Comparison of ENCODE assay signal across 11 cellular contexts in the genomic region with DNA sequence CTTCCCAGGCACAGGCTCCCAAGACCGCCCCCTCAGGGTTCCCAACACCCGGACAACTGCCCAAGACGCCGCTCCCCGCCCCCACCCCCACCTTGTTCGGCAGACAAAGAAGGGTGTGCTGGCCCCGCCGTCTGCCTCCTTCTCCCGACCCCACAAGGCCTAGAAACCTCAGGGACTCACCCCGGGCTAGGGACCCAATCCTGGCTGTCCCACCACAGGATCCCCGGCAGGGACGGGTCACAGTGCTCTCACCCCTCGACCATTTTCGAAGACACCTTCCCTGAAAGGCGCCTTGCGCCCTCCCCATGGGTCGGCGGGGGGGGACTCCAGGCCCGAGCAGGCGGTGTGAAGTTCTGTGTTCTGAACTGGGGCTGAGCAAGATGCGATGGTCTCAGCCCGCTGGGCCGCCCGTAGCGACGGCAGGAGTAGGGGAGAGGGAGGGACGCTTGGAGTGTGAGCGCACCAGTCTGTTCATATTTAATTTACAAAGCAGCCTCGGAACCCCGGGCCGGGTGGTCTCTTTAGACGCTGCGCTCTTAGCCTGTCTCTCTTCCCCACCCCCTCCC. TPM values are rescaled to one million over a fixed set of nuclear protein-coding genes. Genes with fewer than 3 reads are reported as not detected.
DNase-seq lines count a peak whose midpoint lies in the region; ATAC-seq and TF ChIP-seq lines count a peak whose summit lies in the region.
"Had no signal": no experiment of that assay in that cellular context is flagged by ENCODE, and none has a peak within 500 bp of the region (broad histone marks: within the 10 kb centered on the region; RNA-seq: fewer than 3 reads in every experiment).

No MANE protein-coding gene starts in this region.

- peak overlapping the region in 2 of 3 donors; percentile 43 to 71 for H3K9ac ChIP-seq in skeletal muscle tissue (ENCODE audit: low read depth in 1 of 3, low read length in 3 of 3)

- 14% methylated on average over 30 of the region's 33 CpGs for WGBS in esophagus muscularis mucosa

- TF ChIP-seq EP300 in esophagus muscularis mucosa (IDR thresholded peaks at IDR 0.05), result no peak

- H3K4me3 ChIP-seq in esophagus muscularis mucosa (peak overlapping the region; percentile 49 to 64 (median 51)), skeletal muscle tissue (ENCODE audit: low read length in 3 of 3) (peak overlapping the region in 2 of 3 donors; percentile 43 to 64)

- DNase-seq in NCI-H2171 treated with DMSO at 0.1 percent for 48 hours (lab: John Stamatoyannopoulos, UW), result peak; percentile 33
- no peak for DNase-seq in NCI-H2171 (lab: John Stamatoyannopoulos, UW)
- peak; percentile 46 for DNase-seq in NCI-H2227 (lab: John Stamatoyannopoulos, UW; ENCODE audit: unreplicated experiment)
- no peak for DNase-seq in esophagus muscularis mucosa (ENCODE audit: extremely low spot score)
- no peak for DNase-seq in amygdala (lab: John Stamatoyannopoulos, UW)
- DNase-seq in GM10266 (ENCODE audit: extremely low spot score), result no peak
- DNase-seq: NCI-H345; stimulated activated CD4-positive, alpha-beta T cell treated with anti-CD3 and anti-CD28 coated beads, Interleukin-1b, Interleukin-23, amount 100 ng/mL, for 48 hours had no signal

- peaks cover 0 to 98% (median 63%) of the 10 kb centered on the region in 4 donors for H3K27me3 ChIP-seq in esophagus muscularis mucosa
- H3K27me3 ChIP-seq in skeletal muscle tissue (ENCODE audit: control insufficient read depth in 3 of 3, insufficient read depth in 3 of 3, low read length in 3 of 3), result peaks cover 71 to 81% (median 78%) of the 10 kb centered on the region in 3 donors

- TF ChIP-seq CTCF in esophagus muscularis mucosa (IDR thresholded peaks at IDR 0.05) (no peak), GM10266 (IDR thresholded peaks at IDR 0.05; ENCODE audit: control insufficient read depth, insufficient read depth, low read depth, missing control alignments) (no peak)

- intact Hi-C loops in esophagus muscularis mucosa (cut with DNase I), result loop anchor here (5.0 to 10.0 kb wide), 2 partner anchors 77 to 176 kb away; no protein-coding TSS in a partner anchor

- H3K4me1 ChIP-seq in esophagus muscularis mucosa (peaks cover 40 to 59% (median 50%) of the 10 kb centered on the region in 4 donors), skeletal muscle tissue (ENCODE audit: control insufficient read depth in 3 of 3, insufficient read depth in 3 of 3, low read length in 3 of 3) (peaks cover 18 to 36% (median 32%) of the 10 kb centered on the region in 3 donors)

- H3K36me3 ChIP-seq in esophagus muscularis mucosa (no peaks in the 10 kb centered on the region), skeletal muscle tissue (ENCODE audit: control insufficient read depth in 3 of 3, insufficient read depth in 3 of 3, low read length in 3 of 3) (no peaks in the 10 kb centered on the region)

- peak overlapping the region in 3 of 4 donors; percentile 44 to 66 (median 48) for H3K27ac ChIP-seq in esophagus muscularis mucosa (replicated peaks in 1 of 4)
- H3K27ac ChIP-seq in skeletal muscle tissue (ENCODE audit: low read depth, low read length), result no peak overlapping the region

- H3K9me3 ChIP-seq in esophagus muscularis mucosa, result no peaks in the 10 kb centered on the region
- H3K9me3 ChIP-seq in skeletal muscle tissue (ENCODE audit: control insufficient read depth in 3 of 3, low read length in 3 of 3), result no peaks in the 10 kb centered on the region

- TF ChIP-seq POLR2A in esophagus muscularis mucosa (IDR thresholded peaks at IDR 0.05; ENCODE audit: low read depth), result no peak

- ATAC-seq in GM18858 (IDR thresholded peaks at IDR 0.05; ENCODE audit: unreplicated experiment), result no peak

RNA-seq across cellular contexts. Expression of gene ISLR2, which starts 1.5 kb away (rescaled TPM):
- total RNA-seq in esophagus muscularis mucosa (1 to 10 TPM in 3 of 4 donors, under 1 TPM in 1; 0.83 to 4.9 (median 1.2) TPM), skeletal muscle tissue (2.1 TPM)

RNA-seq across cellular contexts. Expression of gene ISLR, which starts 44.6 kb away (rescaled TPM):
- total RNA-seq in esophagus muscularis mucosa (100 to 1,000 TPM in 2 of 4 donors, 10 to 100 TPM in 2; 57.7 to 204 (median 112) TPM), skeletal muscle tissue (85.6 TPM)

RNA-seq across cellular contexts. Expression of gene GOLGA6A, which starts 46.5 kb away (rescaled TPM):
- total RNA-seq in esophagus muscularis mucosa (1 to 10 TPM in 1 of 4 donors, not detected in 3; 1.2 TPM), skeletal muscle tissue (1.0 TPM)
- total RNA-seq: mucosa of gallbladder had no signal

Comparison
In these comparisons a context has a peak if more than half of its experiments do, and no peak if none do; other contexts are left out.
1. DNase-seq: peak in NCI-H2171 treated with DMSO at 0.1 percent for 48 hours (single experiment) and NCI-H2227 (single experiment); none in NCI-H2171 (single experiment), esophagus muscularis mucosa (single experiment), amygdala (0 of 56) and GM10266 (single experiment).